Comparison of ENCODE assay signal across 11 cellular contexts in genomic region chr17:77476006-77476405, GRCh38.
DNase-seq lines count a peak whose midpoint lies in the region; ATAC-seq and TF ChIP-seq lines count a peak whose summit lies in the region.
"Had no signal": no experiment of that assay in that cellular context is flagged by ENCODE, and none has a peak within 500 bp of the region (broad histone marks: within the 10 kb centered on the region; RNA-seq: fewer than 3 reads in every experiment).

No MANE protein-coding gene starts in this region.

- H3K27me3 ChIP-seq in breast epithelium (no peaks in the 10 kb centered on the region), mucosa of stomach (ENCODE audit: control insufficient read depth, insufficient read depth, low read length) (no peaks in the 10 kb centered on the region)

- no peak for DNase-seq in stimulated activated naive CD8-positive, alpha-beta T cell treated with anti-CD3 and anti-CD28 coated beads, Interleukin-15, amount 100 ng/mL, for 72 hours
- DNase-seq in stimulated activated naive CD8-positive, alpha-beta T cell treated with anti-CD3 and anti-CD28 coated beads, Interleukin-15, Interleukin-2, amounts not matched to agents 100 U/mL and 50 U/mL, for 24 hours, result no peak
- DNase-seq in breast epithelium (ENCODE audit: low spot score in 2 of 2) (no peak), NCI-H1436 treated with DMSO at 0.1 percent for 48 hours (lab: John Stamatoyannopoulos, UW) (no peak)
- no peak for DNase-seq in NK-92 treated with Interleukin-12 subunit alpha and Interleukin-12 subunit beta, amount 100 ng/mL, for 24 hours (lab: John Stamatoyannopoulos, UW)
- DNase-seq: NCI-H2171 treated with DMSO at 0.1 percent for 48 hours had no signal

- peak overlapping the region; percentile 74 to 85 for H3K27ac ChIP-seq in breast epithelium
- H3K27ac ChIP-seq: HL-60 had no signal

- no peak for ATAC-seq in stimulated activated naive CD8-positive, alpha-beta T cell treated with anti-CD3 and anti-CD28 coated beads, Interleukin-15, amount 100 ng/mL, for 72 hours
- no peak for ATAC-seq in stimulated activated naive CD8-positive, alpha-beta T cell treated with anti-CD3 and anti-CD28 coated beads, Interleukin-15, Interleukin-2, amounts not matched to agents 100 U/mL and 50 U/mL, for 24 hours
- no peak for ATAC-seq in GM21423 (IDR thresholded peaks at IDR 0.05; ENCODE audit: unreplicated experiment)
- no peak for ATAC-seq in GM21786 (IDR thresholded peaks at IDR 0.05; ENCODE audit: unreplicated experiment)

- H3K9me3 ChIP-seq in breast epithelium, result no peaks in the 10 kb centered on the region
- H3K9me3 ChIP-seq in mucosa of stomach (ENCODE audit: control insufficient read depth, low read length), result no peaks in the 10 kb centered on the region

- H3K27me3 Mint-ChIP-seq in stimulated activated naive CD8-positive, alpha-beta T cell treated with anti-CD3 and anti-CD28 coated beads, Interleukin-15, amount 100 ng/mL, for 72 hours, result no peaks in the 10 kb centered on the region

- peak overlapping the region; percentile 17 for H3K9ac ChIP-seq in mucosa of stomach (ENCODE audit: low read length)

- H3K36me3 ChIP-seq in breast epithelium (no peaks in the 10 kb centered on the region), mucosa of stomach (ENCODE audit: control insufficient read depth, insufficient read depth, low read length) (no peaks in the 10 kb centered on the region)

- no peak for TF ChIP-seq POLR2A in breast epithelium (IDR thresholded peaks at IDR 0.05)

- H3K4me1 ChIP-seq in breast epithelium (peaks cover 62 to 79% of the 10 kb centered on the region in 2 donors), mucosa of stomach (ENCODE audit: control insufficient read depth, insufficient read depth, low read length) (peaks cover 69% of the 10 kb centered on the region)

- peak overlapping the region in 1 of 2 donors; percentile 98 for H3K27ac Mint-ChIP-seq in stimulated activated naive CD8-positive, alpha-beta T cell treated with anti-CD3 and anti-CD28 coated beads, Interleukin-15, amount 100 ng/mL, for 72 hours

- H3K4me3 Mint-ChIP-seq in stimulated activated naive CD8-positive, alpha-beta T cell treated with anti-CD3 and anti-CD28 coated beads, Interleukin-15, amount 100 ng/mL, for 72 hours, result peak overlapping the region; percentile 83 to 84
- H3K4me3 Mint-ChIP-seq: T-helper 1 cell treated with Interleukin-12 subunit alpha and Interleukin-12 subunit beta and Interleukin-4 antibody, amounts not matched to agents 30 μg/mL and 1 μg/mL, for 36 hours had no signal

- TF ChIP-seq CTCF in breast epithelium (IDR thresholded peaks at IDR 0.05), result no peak

- no peaks in the 10 kb centered on the region for H3K9me3 Mint-ChIP-seq in stimulated activated naive CD8-positive, alpha-beta T cell treated with anti-CD3 and anti-CD28 coated beads, Interleukin-15, amount 100 ng/mL, for 72 hours
- H3K9me3 Mint-ChIP-seq: T-helper 1 cell treated with Interleukin-12 subunit alpha and Interleukin-12 subunit beta and Interleukin-4 antibody, amounts not matched to agents 30 μg/mL and 1 μg/mL, for 36 hours had no signal

- intact Hi-C loops in breast epithelium (cut with DNase I; ENCODE audit: low total_unique reads), result no loop called here

- H3K4me3 ChIP-seq in breast epithelium (no peak overlapping the region), mucosa of stomach (ENCODE audit: low read length) (no peak overlapping the region)

- H3K4me1 Mint-ChIP-seq in stimulated activated naive CD8-positive, alpha-beta T cell treated with anti-CD3 and anti-CD28 coated beads, Interleukin-15, amount 100 ng/mL, for 72 hours, result peaks cover 97% of the 10 kb centered on the region
